In genomic region chr7:116538138-116538537, GRCh38 we compare ENCODE assay signal across 19 cellular contexts. TPM values are rescaled to one million over a fixed set of nuclear protein-coding genes. Genes with fewer than 3 reads are reported as not detected.
"Had no signal": no experiment of that assay in that cellular context is flagged by ENCODE, and none has a peak within 500 bp of the region (broad histone marks: within the 10 kb centered on the region; RNA-seq: fewer than 3 reads in every experiment).

No MANE protein-coding gene starts in this region.

- H3K27me3 ChIP-seq: neural progenitor cell, right lobe of liver, SJSA1, suprapubic skin, upper lobe of left lung had no signal

- H3K4me3 ChIP-seq: dorsolateral prefrontal cortex, neural progenitor cell, right lobe of liver, SJSA1, suprapubic skin, upper lobe of left lung had no signal

- H3K9me3 ChIP-seq: right lobe of liver, SJSA1, suprapubic skin, upper lobe of left lung had no signal

- H3K9ac ChIP-seq: neural progenitor cell had no signal

- H3K4me1 ChIP-seq: neural progenitor cell had no signal

- DNase-seq: activated CD4-positive, alpha-beta memory T cell treated with anti-CD3 and anti-CD28 coated beads for 36 hours; activated gamma-delta T cell; activated naive CD8-positive, alpha-beta T cell treated with anti-CD3 and anti-CD28 coated beads for 36 hours; activated T-cell treated with anti-CD3 and anti-CD28 coated beads, Interleukin-2, amount 50 U/mL, for 48 hours; dorsolateral prefrontal cortex; hypothalamus; immature natural killer cell; left colon; mesendoderm; posterior cingulate gyrus; right lobe of liver; stimulated activated CD4-positive, alpha-beta T cell treated with anti-CD3 and anti-CD28 coated beads, Interleukin-2, amount 100 ng/mL, for 24 hours; stimulated activated naive CD4-positive, alpha-beta T cell; T-cell; T1000; upper lobe of left lung had no signal

- H3K27ac ChIP-seq: dorsolateral prefrontal cortex, neural progenitor cell, right lobe of liver, SJSA1, suprapubic skin had no signal

- ATAC-seq: left colon, right lobe of liver, T-cell had no signal

- H3K36me3 ChIP-seq: neural progenitor cell, right lobe of liver had no signal

RNA-seq across cellular contexts. Expression of gene CAV2, which starts 38.6 kb away (rescaled TPM):
- total RNA-seq: activated CD4-positive, alpha-beta memory T cell treated with anti-CD3 and anti-CD28 coated beads for 36 hours; activated naive CD8-positive, alpha-beta T cell treated with anti-CD3 and anti-CD28 coated beads for 36 hours had no signal
- polyA plus RNA-seq: immature natural killer cell had no signal
